Comparison of ENCODE assay signal across 1 cellular context in genomic region chr2:42092084-42092996, GRCh38.
TF ChIP-seq lines count a peak whose summit lies in the region.

No MANE protein-coding gene starts in this region.

TF ChIP-seq in HepG2, 621 proteins besides CTCF, POLR2A, EP300 and RAD21 (continued from another document and continues in another):
- peak; percentile 65 for TF ChIP-seq MNT (IDR thresholded peaks at IDR 0.05)
- TF ChIP-seq EEA1 (CRISPR knock-in tag; IDR thresholded peaks at IDR 0.05; ENCODE audit: borderline replicate concordance): no peak
- no peak for TF ChIP-seq TERF1 (CRISPR knock-in tag; IDR thresholded peaks at IDR 0.05)
- peak; percentile 89 for TF ChIP-seq KAT8 (CRISPR knock-in tag; IDR thresholded peaks at IDR 0.05)
- no peak for TF ChIP-seq ZSCAN29 (CRISPR knock-in tag; conservative IDR thresholded peaks at IDR 0.05)
- TF ChIP-seq ZNF607 (CRISPR knock-in tag; IDR thresholded peaks at IDR 0.05; ENCODE audit: borderline replicate concordance): peak; percentile 71; the same call in 1 of the 2 replicates
- no peak for TF ChIP-seq ZNF550 (CRISPR knock-in tag; IDR thresholded peaks at IDR 0.05; ENCODE audit: borderline replicate concordance)
- no peak for TF ChIP-seq DR1 (CRISPR knock-in tag; IDR thresholded peaks at IDR 0.05)
- TF ChIP-seq ZFP41 (CRISPR knock-in tag; IDR thresholded peaks at IDR 0.05; ENCODE audit: borderline replicate concordance): 0 out of 2 replicates have a peak, but pooled peaks have one; percentile 61
- TF ChIP-seq HNRNPL (IDR thresholded peaks at IDR 0.05; ENCODE audit: low read depth, low read length): peak; percentile 80
- TF ChIP-seq PAX8 (CRISPR knock-in tag; IDR thresholded peaks at IDR 0.05; ENCODE audit: borderline replicate concordance): no peak
- no peak for TF ChIP-seq KLF15 (CRISPR knock-in tag; IDR thresholded peaks at IDR 0.05; ENCODE audit: borderline replicate concordance)
- 0 out of 2 replicates have a peak, but pooled peaks have one; percentile 25 for TF ChIP-seq ZNF775 (CRISPR knock-in tag; IDR thresholded peaks at IDR 0.05; ENCODE audit: borderline replicate concordance)
- TF ChIP-seq ZFP62 (CRISPR knock-in tag; IDR thresholded peaks at IDR 0.05): no peak
- TF ChIP-seq ZBTB7A (CRISPR knock-in tag; IDR thresholded peaks at IDR 0.05): no peak
- 0 out of 2 replicates have a peak, but pooled peaks have one; percentile 33 for TF ChIP-seq SALL2 (CRISPR knock-in tag; IDR thresholded peaks at IDR 0.05)
- TF ChIP-seq ZBTB25 (CRISPR knock-in tag; IDR thresholded peaks at IDR 0.05): 0 out of 2 replicates have a peak, but pooled peaks have one; percentile 42
- TF ChIP-seq ZNF703 (CRISPR knock-in tag; IDR thresholded peaks at IDR 0.05; ENCODE audit: borderline replicate concordance): no peak
- no peak for TF ChIP-seq ZNF619 (CRISPR knock-in tag; IDR thresholded peaks at IDR 0.05)
- no peak for TF ChIP-seq ZFP36L1 (CRISPR knock-in tag; IDR thresholded peaks at IDR 0.05)
- TF ChIP-seq ZNF800 (CRISPR knock-in tag; IDR thresholded peaks at IDR 0.05): peak; percentile 82; the same call in 1 of the 2 replicates
- TF ChIP-seq MBNL3 (CRISPR knock-in tag; conservative IDR thresholded peaks at IDR 0.05): no peak
- peak; percentile 63 for TF ChIP-seq XRCC5 (optimal IDR thresholded peaks at IDR 0.05; ENCODE audit: low read length)
- TF ChIP-seq SAP130 (CRISPR knock-in tag; IDR thresholded peaks at IDR 0.05; ENCODE audit: low read depth): peak; percentile 88
- TF ChIP-seq ZNF609 (CRISPR knock-in tag; IDR thresholded peaks at IDR 0.05; ENCODE audit: borderline replicate concordance): peak; percentile 65; the same call in 1 of the 2 replicates
- TF ChIP-seq KMT2A (CRISPR knock-in tag; IDR thresholded peaks at IDR 0.05): 0 out of 2 replicates have a peak, but pooled peaks have one; percentile 27
- TF ChIP-seq ZNF792 (CRISPR knock-in tag; IDR thresholded peaks at IDR 0.05): peak; percentile 95; the same call in 1 of the 2 replicates
- peak; percentile 28; the same call in 1 of the 2 replicates for TF ChIP-seq ZBTB46 (CRISPR knock-in tag; IDR thresholded peaks at IDR 0.05; ENCODE audit: borderline replicate concordance)
- TF ChIP-seq GATA4 (IDR thresholded peaks at IDR 0.05; ENCODE audit: borderline replicate concordance, low read depth): peak; percentile 65; the same call in 1 of the 2 replicates
- no peak for TF ChIP-seq ZNF737 (CRISPR knock-in tag; IDR thresholded peaks at IDR 0.05; ENCODE audit: borderline replicate concordance)
- TF ChIP-seq SOX13 (IDR thresholded peaks at IDR 0.05): peak; percentile 98
- peak in 1 of 2 experiments; percentile 99; a peak in 2 of 4 replicates for TF ChIP-seq SOX13 (CRISPR knock-in tag; conservative IDR thresholded peaks at IDR 0.05 in 1 of 2, IDR thresholded peaks at IDR 0.05 in 1 of 2)
- no peak for TF ChIP-seq ZNF382 (CRISPR knock-in tag; IDR thresholded peaks at IDR 0.05; ENCODE audit: borderline replicate concordance)
- TF ChIP-seq NFKBIZ (CRISPR knock-in tag; IDR thresholded peaks at IDR 0.05): peak; percentile 81; the same call in 1 of the 2 replicates
- no peak; the same call in 1 of the 2 replicates for TF ChIP-seq ZNF879 (CRISPR knock-in tag; IDR thresholded peaks at IDR 0.05)
- TF ChIP-seq SOX6 (IDR thresholded peaks at IDR 0.05): no peak
- TF ChIP-seq SOX6 (CRISPR knock-in tag; IDR thresholded peaks at IDR 0.05): peak; percentile 98
- TF ChIP-seq ZBTB10 (CRISPR knock-in tag; IDR thresholded peaks at IDR 0.05; ENCODE audit: borderline replicate concordance): no peak
- TF ChIP-seq NBN (conservative IDR thresholded peaks at IDR 0.05): no peak
- TF ChIP-seq ZNF580 (CRISPR knock-in tag; IDR thresholded peaks at IDR 0.05; ENCODE audit: borderline replicate concordance, low read depth): peak; percentile 89
- TF ChIP-seq MYC (CRISPR knock-in tag; IDR thresholded peaks at IDR 0.05; ENCODE audit: borderline replicate concordance): peak; percentile 78; the same call in 1 of the 2 replicates
- peak; percentile 85 for TF ChIP-seq ZNF503 (CRISPR knock-in tag; IDR thresholded peaks at IDR 0.05)
- TF ChIP-seq SMAD9 (CRISPR knock-in tag; IDR thresholded peaks at IDR 0.05): no peak
- TF ChIP-seq TBP (CRISPR knock-in tag; IDR thresholded peaks at IDR 0.05): peak; percentile 36; the same call in 1 of the 2 replicates
- TF ChIP-seq JARID2 (CRISPR knock-in tag; IDR thresholded peaks at IDR 0.05; ENCODE audit: insufficient replicate concordance): no peak
- TF ChIP-seq NRL (CRISPR knock-in tag; IDR thresholded peaks at IDR 0.05; ENCODE audit: borderline replicate concordance): no peak
- no peak for TF ChIP-seq ZNF260 (CRISPR knock-in tag; IDR thresholded peaks at IDR 0.05; ENCODE audit: borderline replicate concordance, low read depth)
